In genomic region chr4:113776016-113776415, GRCh38 we compare ENCODE assay signal across 17 cellular contexts. TPM values are rescaled to one million over a fixed set of nuclear protein-coding genes. Genes with fewer than 3 reads are reported as not detected.
DNase-seq lines count a peak whose midpoint lies in the region; ATAC-seq and TF ChIP-seq lines count a peak whose summit lies in the region.
"Had no signal": no experiment of that assay in that cellular context is flagged by ENCODE, and none has a peak within 500 bp of the region (broad histone marks: within the 10 kb centered on the region; RNA-seq: fewer than 3 reads in every experiment).

No MANE protein-coding gene starts in this region.

- H3K9me3 ChIP-seq in naive thymus-derived CD4-positive, alpha-beta T cell (ENCODE audit: control insufficient read depth in 2 of 3, low read length in 3 of 3), result no peaks in the 10 kb centered on the region
- H3K9me3 ChIP-seq in left lung, result peaks cover 0 to 3% of the 10 kb centered on the region in 2 donors
- H3K9me3 ChIP-seq: BE2C, Caco-2 had no signal

- no peaks in the 10 kb centered on the region for H3K36me3 ChIP-seq in GM23338 (ENCODE audit: insufficient read depth)
- no peaks in the 10 kb centered on the region for H3K36me3 ChIP-seq in naive thymus-derived CD4-positive, alpha-beta T cell (ENCODE audit: control insufficient read depth in 2 of 3, insufficient read depth in 3 of 3, low read length in 3 of 3)
- no peaks in the 10 kb centered on the region for H3K36me3 ChIP-seq in left lung
- H3K36me3 ChIP-seq: BE2C had no signal

- ATAC-seq in GM18511 (IDR thresholded peaks at IDR 0.05; ENCODE audit: unreplicated experiment), result peak; percentile 56
- no peak for ATAC-seq in GM23338
- no peak for ATAC-seq in naive thymus-derived CD4-positive, alpha-beta T cell
- no peak for ATAC-seq in left lung
- ATAC-seq: HCT116, K562 had no signal

- no peak overlapping the region for H3K4me2 ChIP-seq in GM23338

- peaks cover 7% of the 10 kb centered on the region for H3K27me3 Mint-ChIP-seq in GM23338 (ENCODE audit: insufficient read depth, low read depth, poor library complexity)
- H3K27me3 Mint-ChIP-seq in naive thymus-derived CD4-positive, alpha-beta T cell, result no peaks in the 10 kb centered on the region
- H3K27me3 Mint-ChIP-seq: CD4-positive, alpha-beta T cell had no signal

- H3K27me3 ChIP-seq in GM23338 (ENCODE audit: insufficient read depth) (no peaks in the 10 kb centered on the region), left lung (no peaks in the 10 kb centered on the region)
- H3K27me3 ChIP-seq in naive thymus-derived CD4-positive, alpha-beta T cell (ENCODE audit: control insufficient read depth in 2 of 2, insufficient read depth in 2 of 2, low read length in 2 of 2), result no peaks in the 10 kb centered on the region
- H3K27me3 ChIP-seq: BE2C had no signal

- H3K4me1 ChIP-seq in GM23338 (ENCODE audit: insufficient read depth) (no peaks in the 10 kb centered on the region), left lung (no peaks in the 10 kb centered on the region)
- peaks cover 0 to 3% of the 10 kb centered on the region in 2 donors for H3K4me1 ChIP-seq in naive thymus-derived CD4-positive, alpha-beta T cell (ENCODE audit: control insufficient read depth in 2 of 2, insufficient read depth in 2 of 2, low read length in 2 of 2)
- H3K4me1 ChIP-seq: BE2C, Caco-2 had no signal

- H3K4me3 ChIP-seq in GM23338, result no peak overlapping the region
- no peak overlapping the region for H3K4me3 ChIP-seq in naive thymus-derived CD4-positive, alpha-beta T cell (ENCODE audit: low read length)
- H3K4me3 ChIP-seq in left lung, result no peak overlapping the region
- H3K4me3 ChIP-seq: K562 had no signal

- CTCF ChIA-PET in naive thymus-derived CD4-positive, alpha-beta T cell (lab: Charles Lee), result no interaction called here

- peak overlapping the region; percentile 16; the same call in 1 of the 2 replicates for H2AFZ ChIP-seq in GM23338

- POLR2A ChIA-PET in naive thymus-derived CD4-positive, alpha-beta T cell (lab: Charles Lee), result interaction anchor here (1.0 to 1.4 kb wide), 2 partner anchors 8 to 13 kb away, joined by 3 read pairs; no protein-coding TSS in a partner anchor

- no peaks in the 10 kb centered on the region for H3F3A ChIP-seq in GM23338 (replicated peaks; ENCODE audit: low read depth)

- intact Hi-C loops in naive thymus-derived CD4-positive, alpha-beta T cell (cut with micrococcal nuclease), result loop anchor here in 1 of 2 donors (5.0 kb wide), 1 partner anchor 384 kb away; no protein-coding TSS in a partner anchor
- intact Hi-C loops in left lung (cut with DNase I), result no loop called here

- DNase-seq in GM23338 (ENCODE audit: low spot score) (no peak), foreskin melanocyte (peak; percentile 23), left lung (no peak)
- DNase-seq in naive thymus-derived CD4-positive, alpha-beta T cell, result no peak
- no peak for DNase-seq in NK-92 treated with Interleukin-12 subunit alpha and Interleukin-12 subunit beta, amount 100 ng/mL, for 24 hours (lab: John Stamatoyannopoulos, UW)
- DNase-seq: ACHN; BE2C; C1 segment of cervical spinal cord; Caco-2; CD4-positive, alpha-beta T cell; GDM1; GOT3; HFFc6; IMR-90 had no signal

- H4K20me1 ChIP-seq in GM23338 (replicated peaks; ENCODE audit: insufficient read depth), result no peaks in the 10 kb centered on the region

- H3K4me3 Mint-ChIP-seq in GM23338, result no peak overlapping the region
- H3K4me3 Mint-ChIP-seq in naive thymus-derived CD4-positive, alpha-beta T cell, result no peak overlapping the region
- H3K4me3 Mint-ChIP-seq: CD4-positive, alpha-beta T cell; HFFc6 had no signal

- no peak for TF ChIP-seq CTCF in GM23338 (conservative IDR thresholded peaks at IDR 0.05; ENCODE audit: low read depth in 2 of 2)
- TF ChIP-seq CTCF in left lung (IDR thresholded peaks at IDR 0.05), result no peak

- H3K27ac Mint-ChIP-seq in GM23338, result no peak overlapping the region
- H3K27ac Mint-ChIP-seq in naive thymus-derived CD4-positive, alpha-beta T cell, result no peak overlapping the region
- H3K27ac Mint-ChIP-seq: CD4-positive, alpha-beta T cell; HFFc6 had no signal

- H3K36me3 Mint-ChIP-seq in GM23338 (ENCODE audit: low read depth), result peaks cover 7% of the 10 kb centered on the region; the same call in 2 of the 3 replicates
- H3K36me3 Mint-ChIP-seq in naive thymus-derived CD4-positive, alpha-beta T cell, result peaks cover 0 to 4% (median 0%) of the 10 kb centered on the region in 5 donors

- H3K27ac ChIP-seq in GM23338 (ENCODE audit: low read depth) (no peak overlapping the region), left lung (no peak overlapping the region)
- H3K27ac ChIP-seq in naive thymus-derived CD4-positive, alpha-beta T cell (ENCODE audit: low read depth, low read length), result no peak overlapping the region

- H3K79me2 ChIP-seq in GM23338 (replicated peaks; ENCODE audit: insufficient read depth), result no peaks in the 10 kb centered on the region

- peaks cover 4% of the 10 kb centered on the region; the same call in 1 of the 2 replicates for H3K9me2 ChIP-seq in GM23338 (ENCODE audit: insufficient read depth)

- H3K4me1 Mint-ChIP-seq in GM23338, result peaks cover 3% of the 10 kb centered on the region; the same call in 1 of the 3 replicates
- peaks cover 0 to 18% (median 14%) of the 10 kb centered on the region in 7 donors for H3K4me1 Mint-ChIP-seq in naive thymus-derived CD4-positive, alpha-beta T cell

- H3K9me3 Mint-ChIP-seq in GM23338, result peaks cover 9% of the 10 kb centered on the region; the same call in 2 of the 3 replicates
- peaks cover 0 to 3% (median 0%) of the 10 kb centered on the region in 11 donors for H3K9me3 Mint-ChIP-seq in naive thymus-derived CD4-positive, alpha-beta T cell
- H3K9me3 Mint-ChIP-seq: CD4-positive, alpha-beta T cell; HFFc6 had no signal

TF ChIP-seq in GM23338, 12 proteins besides CTCF, POLR2A, EP300 and RAD21 (continues in another document):
- TF ChIP-seq REST (IDR thresholded peaks at IDR 0.05; ENCODE audit: unreplicated experiment) (no peak), EZH2 (IDR thresholded peaks at IDR 0.05; ENCODE audit: low read depth, unreplicated experiment) (no peak), EZH2phosphoT487 (IDR thresholded peaks at IDR 0.05; ENCODE audit: unreplicated experiment) (no peak), ZNF114 (CRISPR knock-in tag; IDR thresholded peaks at IDR 0.05) (no peak), ZNF331 (CRISPR knock-in tag; IDR thresholded peaks at IDR 0.05; ENCODE audit: low read depth) (no peak)

RNA-seq across cellular contexts. Expression of gene CAMK2D, which starts 14.5 kb away (rescaled TPM):
- total RNA-seq in GM23338 (2014; rRNA removed; shearing (Covaris generic)), result 10.8 and 14.6 TPM in 2 replicates
- polyA plus RNA-seq in GM23338 (2016; fragmentation: Nextera tagmentation; extraction: Ambion mirVana), result 4.9 and 5.1 TPM in 2 replicates
- total RNA-seq in naive thymus-derived CD4-positive, alpha-beta T cell, result 10 to 100 TPM; 35.8 to 41.2 (median 40.0) TPM
- 10 to 100 TPM; 13.5 to 13.8 TPM for polyA plus RNA-seq in naive thymus-derived CD4-positive, alpha-beta T cell
- total RNA-seq in left lung, result 10 to 100 TPM; 50.3 to 55.9 TPM
